11 cellular contexts compared by ENCODE assay signal in the genomic region with DNA sequence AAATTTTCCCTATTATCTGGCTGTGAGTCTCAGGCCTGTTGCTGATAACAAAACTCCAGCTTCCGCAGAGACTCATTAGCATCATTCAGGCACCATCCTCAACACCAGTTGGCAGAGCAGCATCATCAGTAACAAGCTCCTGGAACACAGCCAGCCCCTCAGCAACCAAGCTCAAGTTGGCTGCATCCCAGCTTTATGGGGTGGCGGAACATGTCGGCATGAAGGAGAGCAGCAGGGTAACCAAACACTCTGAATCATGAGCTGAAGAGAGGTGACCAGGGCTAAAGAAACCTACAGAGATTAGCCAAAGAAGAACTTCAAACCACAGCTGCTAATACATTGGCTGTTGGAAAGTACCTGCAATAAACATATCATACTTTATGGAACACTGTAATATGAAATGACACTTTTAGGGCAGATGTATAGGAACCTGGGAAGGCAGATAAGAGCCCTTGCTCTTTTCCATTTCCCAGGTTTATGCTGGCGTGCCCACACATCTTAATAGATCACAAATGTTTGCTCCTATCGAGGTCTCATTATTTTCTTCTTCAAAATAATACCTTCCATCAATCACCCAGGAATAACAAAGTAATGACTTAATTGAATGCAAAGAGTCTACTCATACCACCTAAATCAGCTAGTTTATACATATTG.
A peak's percentile ranks its signal among the peaks of the same experiment; 100 is the strongest.
DNase-seq lines count a peak whose midpoint lies in the region; ATAC-seq and TF ChIP-seq lines count a peak whose summit lies in the region.
"Had no signal": no experiment of that assay in that cellular context is flagged by ENCODE, and none has a peak within 500 bp of the region (broad histone marks: within the 10 kb centered on the region; RNA-seq: fewer than 3 reads in every experiment).

No MANE protein-coding gene starts in this region.

- peak; percentile 67 for DNase-seq in A673 (ENCODE audit: low spot score)
- DNase-seq in NCI-H1092 treated with DMSO at 0.1 percent for 48 hours (lab: John Stamatoyannopoulos, UW) = peak; percentile 94
- DNase-seq in RPMI8226 = peak; percentile 77
- peak; percentile 32 to 46 for DNase-seq in heart right ventricle
- DNase-seq in amniotic stem cell (lab: John Stamatoyannopoulos, UW) = no peak
- no peak for DNase-seq in islet precursor cell
- DNase-seq in KG1 (lab: John Stamatoyannopoulos, UW) = no peak
- DNase-seq: glutamatergic neuron; stimulated activated naive CD4-positive, alpha-beta T cell treated with Interleukin-2 at 50 U/mL for 16 hours had no signal

- intact Hi-C loops in A673 (cut with micrococcal nuclease; ENCODE audit: unreplicated experiment) (no loop called here), heart right ventricle (cut with DNase I) (no loop called here)

- peak in 6 of 8 donors; percentile 33 to 62 (median 50) for ATAC-seq in heart right ventricle
- no peak for ATAC-seq in stimulated activated memory B cell treated with anti-CD40 and anti-IgM and Interleukin-4, amounts not matched to agents 10 μg/mL and 1 μg/mL and 100 μg/mL, for 72 hours
- ATAC-seq: activated T-helper 17 cell treated with anti-CD3 and anti-CD28 coated beads, Interleukin-2, amount 50 U/mL, for 72 hours had no signal

- no peaks in the 10 kb centered on the region for H3K36me3 Mint-ChIP-seq in stimulated activated memory B cell treated with anti-CD40 and anti-IgM and Interleukin-4, amounts not matched to agents 10 μg/mL and 1 μg/mL and 100 μg/mL, for 72 hours

- H3K4me3 Mint-ChIP-seq in stimulated activated memory B cell treated with anti-CD40 and anti-IgM and Interleukin-4, amounts not matched to agents 10 μg/mL and 1 μg/mL and 100 μg/mL, for 72 hours = no peak overlapping the region
- H3K4me3 Mint-ChIP-seq: activated T-helper 17 cell treated with anti-CD3 and anti-CD28 coated beads, Interleukin-2, amount 50 U/mL, for 72 hours had no signal

- BruUV-seq in A673 (replicated peaks; lab: Mats Ljungman, UMichigan) = no TSS peak

- H3K27ac ChIP-seq in A673 (ENCODE audit: low read depth, low read length, poor library complexity, severe bottlenecking) (no peak overlapping the region), heart right ventricle (no peak overlapping the region)

- no peak overlapping the region for H3K27ac Mint-ChIP-seq in stimulated activated memory B cell treated with anti-CD40 and anti-IgM and Interleukin-4, amounts not matched to agents 10 μg/mL and 1 μg/mL and 100 μg/mL, for 72 hours
- H3K27ac Mint-ChIP-seq: activated T-helper 17 cell treated with anti-CD3 and anti-CD28 coated beads, Interleukin-2, amount 50 U/mL, for 72 hours had no signal

- H3K9me3 ChIP-seq in A673 (ENCODE audit: low read depth, low read length, poor library complexity, severe bottlenecking) = no peaks in the 10 kb centered on the region
- no peaks in the 10 kb centered on the region for H3K9me3 ChIP-seq in heart right ventricle

- no peaks in the 10 kb centered on the region for H3K4me1 ChIP-seq in A673 (ENCODE audit: insufficient read depth, low read length, poor library complexity, severe bottlenecking)
- H3K4me1 ChIP-seq in heart right ventricle = no peaks in the 10 kb centered on the region

- H3K27me3 ChIP-seq in A673 (replicated peaks; ENCODE audit: insufficient read depth, low read depth, low read length, poor library complexity) (peaks cover 15% of the 10 kb centered on the region), heart right ventricle (no peaks in the 10 kb centered on the region)

- CTCF ChIA-PET in A673 (lab: Charles Lee) = interaction anchor here (0.6 kb wide), 1 partner anchor 699 kb away, joined by 3 read pairs; no protein-coding TSS in a partner anchor

- 43 to 46% methylated on average over 5 of the region's 5 CpGs for WGBS in heart right ventricle, 2 donors

- no peaks in the 10 kb centered on the region for H3K4me1 Mint-ChIP-seq in stimulated activated memory B cell treated with anti-CD40 and anti-IgM and Interleukin-4, amounts not matched to agents 10 μg/mL and 1 μg/mL and 100 μg/mL, for 72 hours
- H3K4me1 Mint-ChIP-seq: activated T-helper 17 cell treated with anti-CD3 and anti-CD28 coated beads, Interleukin-2, amount 50 U/mL, for 72 hours had no signal

- H3K27me3 Mint-ChIP-seq in stimulated activated memory B cell treated with anti-CD40 and anti-IgM and Interleukin-4, amounts not matched to agents 10 μg/mL and 1 μg/mL and 100 μg/mL, for 72 hours = no peaks in the 10 kb centered on the region
- H3K27me3 Mint-ChIP-seq: activated T-helper 17 cell treated with anti-CD3 and anti-CD28 coated beads, Interleukin-2, amount 50 U/mL, for 72 hours had no signal

- no peaks in the 10 kb centered on the region for H3K9me3 Mint-ChIP-seq in stimulated activated memory B cell treated with anti-CD40 and anti-IgM and Interleukin-4, amounts not matched to agents 10 μg/mL and 1 μg/mL and 100 μg/mL, for 72 hours
- H3K9me3 Mint-ChIP-seq: activated T-helper 17 cell treated with anti-CD3 and anti-CD28 coated beads, Interleukin-2, amount 50 U/mL, for 72 hours had no signal

- POLR2A ChIA-PET in A673 (lab: Charles Lee; ENCODE audit: low non-redundant PET) = no interaction called here

- TF ChIP-seq CTCF in A673 (conservative IDR thresholded peaks at IDR 0.05; ENCODE audit: low read depth, low read length) (no peak), heart right ventricle (IDR thresholded peaks at IDR 0.05) (no peak)

- H3K36me3 ChIP-seq in A673 (ENCODE audit: insufficient read depth, low read length, poor library complexity, severe bottlenecking) = no peaks in the 10 kb centered on the region
- H3K36me3 ChIP-seq in heart right ventricle = no peaks in the 10 kb centered on the region

- H3K4me3 ChIP-seq in A673 (ENCODE audit: low read depth, low read length, poor library complexity, severe bottlenecking) (no peak overlapping the region), heart right ventricle (no peak overlapping the region)

Comparison
In these comparisons a context has a peak if more than half of its experiments do, and no peak if none do; other contexts are left out.
1. DNase-seq: peak in A673 (single experiment), NCI-H1092 treated with DMSO at 0.1 percent for 48 hours (single experiment), RPMI8226 (single experiment) and heart right ventricle (2 of 2); none in amniotic stem cell (single experiment), islet precursor cell (single experiment) and KG1 (single experiment).